ENCODE assay signal across 29 cellular contexts in the genomic region with DNA sequence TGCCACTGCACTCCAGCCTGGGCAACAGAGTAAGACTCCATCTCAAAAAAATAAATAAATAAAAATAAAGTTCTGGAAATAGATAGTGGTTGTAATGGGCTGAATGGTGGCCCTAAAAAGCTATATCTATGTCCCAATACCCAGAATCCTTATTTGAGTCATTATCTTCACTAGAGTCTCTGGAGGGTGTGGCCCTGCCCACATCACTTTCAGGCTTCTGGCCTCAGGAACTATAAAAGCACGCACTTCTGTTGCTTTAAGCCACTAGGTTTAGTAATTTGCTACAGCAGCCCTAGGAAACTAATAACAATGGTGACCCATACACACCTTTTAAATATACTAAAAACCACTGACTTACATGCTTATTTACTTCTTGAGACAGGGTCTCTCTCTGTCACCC.
"Had no signal": no experiment of that assay in that cellular context is flagged by ENCODE, and none has a peak within 500 bp of the region (broad histone marks: within the 10 kb centered on the region; RNA-seq: fewer than 3 reads in every experiment).

No MANE protein-coding gene starts in this region.

- H3K4me3 ChIP-seq: neural progenitor cell, ovary, psoas muscle, right lobe of liver, sigmoid colon, suprapubic skin, testis, tibial artery, transverse colon, upper lobe of right lung, vagina had no signal

- H3K9ac ChIP-seq: neural progenitor cell, parathyroid adenoma had no signal

- H3K9me3 ChIP-seq: ovary, psoas muscle, right lobe of liver, sigmoid colon, suprapubic skin, testis, tibial artery, transverse colon, upper lobe of right lung, vagina had no signal

- H3K4me3 Mint-ChIP-seq: natural killer cell; nephron; neural progenitor cell; stimulated activated memory B cell treated with anti-CD40 and anti-IgM and Interleukin-4, amounts not matched to agents 10 μg/mL and 1 μg/mL and 100 μg/mL, for 72 hours; stimulated activated naive CD8-positive, alpha-beta T cell treated with anti-CD3 and anti-CD28 coated beads, Interleukin-15, amount 100 ng/mL, for 72 hours; type B pancreatic cell had no signal

- H3K36me3 Mint-ChIP-seq: natural killer cell had no signal

- DNase-seq: natural killer cell; occipital lobe; ovary; posterior cingulate gyrus; psoas muscle; right cardiac atrium; right lobe of liver; sigmoid colon; small intestine; stimulated activated CD4-positive, alpha-beta T cell treated with anti-CD3 and anti-CD28 coated beads, Interleukin-15, amount 100 ng/mL, for 24 hours; stimulated activated CD4-positive, alpha-beta T cell treated with anti-CD3 and anti-CD28 coated beads, Interleukin-2, amount 100 ng/mL, for 24 hours; stimulated activated CD4-positive, alpha-beta T cell treated with anti-CD3 and anti-CD28 coated beads, Interleukin-2, amount 100 ng/mL, for 48 hours; stimulated activated CD4-positive, alpha-beta T cell treated with anti-CD3 and anti-CD28 coated beads, Interleukin-4, amount 100 ng/mL, for 24 hours; stimulated activated naive CD4-positive, alpha-beta T cell; stimulated activated naive CD8-positive, alpha-beta T cell treated with anti-CD3 and anti-CD28 coated beads, Interleukin-15, amount 100 ng/mL, for 72 hours; stimulated activated naive CD8-positive, alpha-beta T cell treated with anti-CD3 and anti-CD28 coated beads, Interleukin-15, Interleukin-2, amounts not matched to agents 100 U/mL and 50 U/mL, for 24 hours; substantia nigra; testis; tibial artery; transverse colon; upper lobe of right lung had no signal

- H3K4me1 Mint-ChIP-seq: natural killer cell; nephron; neural progenitor cell; stimulated activated memory B cell treated with anti-CD40 and anti-IgM and Interleukin-4, amounts not matched to agents 10 μg/mL and 1 μg/mL and 100 μg/mL, for 72 hours; stimulated activated naive CD8-positive, alpha-beta T cell treated with anti-CD3 and anti-CD28 coated beads, Interleukin-15, amount 100 ng/mL, for 72 hours had no signal

- H3K9me3 Mint-ChIP-seq: natural killer cell; nephron; neural progenitor cell; stimulated activated memory B cell treated with anti-CD40 and anti-IgM and Interleukin-4, amounts not matched to agents 10 μg/mL and 1 μg/mL and 100 μg/mL, for 72 hours; stimulated activated naive CD8-positive, alpha-beta T cell treated with anti-CD3 and anti-CD28 coated beads, Interleukin-15, amount 100 ng/mL, for 72 hours; type B pancreatic cell had no signal

- H3K4me1 ChIP-seq: neural progenitor cell, parathyroid adenoma, sigmoid colon, suprapubic skin, testis, tibial artery, transverse colon, vagina had no signal

- H2AFZ ChIP-seq: neural progenitor cell, parathyroid adenoma had no signal

- H3K27me3 Mint-ChIP-seq: progenitor cell of endocrine pancreas; stimulated activated memory B cell treated with anti-CD40 and anti-IgM and Interleukin-4, amounts not matched to agents 10 μg/mL and 1 μg/mL and 100 μg/mL, for 72 hours; stimulated activated naive CD8-positive, alpha-beta T cell treated with anti-CD3 and anti-CD28 coated beads, Interleukin-15, amount 100 ng/mL, for 72 hours; type B pancreatic cell had no signal

- H3K36me3 ChIP-seq: ovary, right lobe of liver, sigmoid colon, suprapubic skin, tibial artery, transverse colon, upper lobe of right lung, vagina had no signal

- ATAC-seq: natural killer cell; psoas muscle; right cardiac atrium; right lobe of liver; stimulated activated memory B cell treated with anti-CD40 and anti-IgM and Interleukin-4, amounts not matched to agents 10 μg/mL and 1 μg/mL and 100 μg/mL, for 72 hours; stimulated activated naive CD8-positive, alpha-beta T cell treated with anti-CD3 and anti-CD28 coated beads, Interleukin-15, amount 100 ng/mL, for 72 hours; stimulated activated naive CD8-positive, alpha-beta T cell treated with anti-CD3 and anti-CD28 coated beads, Interleukin-15, Interleukin-2, amounts not matched to agents 100 U/mL and 50 U/mL, for 24 hours; upper lobe of right lung had no signal

- H3K27ac Mint-ChIP-seq: natural killer cell; nephron; neural progenitor cell; progenitor cell of endocrine pancreas; stimulated activated memory B cell treated with anti-CD40 and anti-IgM and Interleukin-4, amounts not matched to agents 10 μg/mL and 1 μg/mL and 100 μg/mL, for 72 hours; stimulated activated naive CD8-positive, alpha-beta T cell treated with anti-CD3 and anti-CD28 coated beads, Interleukin-15, amount 100 ng/mL, for 72 hours; type B pancreatic cell had no signal

- H3K4me2 ChIP-seq: neural progenitor cell had no signal

- H3K27ac ChIP-seq: neural progenitor cell, ovary, parathyroid adenoma, psoas muscle, right lobe of liver, sigmoid colon, suprapubic skin, testis, tibial artery, transverse colon, upper lobe of right lung, vagina had no signal

- H3K27me3 ChIP-seq: neural progenitor cell, ovary, right lobe of liver, sigmoid colon, suprapubic skin, testis, tibial artery, transverse colon, upper lobe of right lung, vagina had no signal
